In genomic region chr18:9885170-9886004, GRCh38 we compare ENCODE assay signal across 21 cellular contexts. TPM values are rescaled to one million over a fixed set of nuclear protein-coding genes. Genes with fewer than 3 reads are reported as not detected.
"Had no signal": no experiment of that assay in that cellular context is flagged by ENCODE, and none has a peak within 500 bp of the region (broad histone marks: within the 10 kb centered on the region; RNA-seq: fewer than 3 reads in every experiment).

Gene TXNDC2, plus strand, starts transcription at chr18:9885973. Its CDS starts 708 bp downstream, at chr18:9886681.

- H3K27me3 ChIP-seq: adrenal gland, esophagus squamous epithelium, heart left ventricle, ovary, sigmoid colon, spleen, thyroid gland had no signal

- H3K4me1 Mint-ChIP-seq: activated naive CD4-positive, alpha-beta T cell treated with anti-CD3 and anti-CD28 coated beads, Interleukin-2, amount 10 ng/mL, durations not matched to agents 7 days and 5 days; central memory CD8-positive, alpha-beta T cell; neural crest cell had no signal

- H3K4me1 ChIP-seq: esophagus squamous epithelium, lower lobe of right lung, spleen, thyroid gland had no signal

- H3K27ac ChIP-seq: adrenal gland, esophagus squamous epithelium, lower lobe of right lung, ovary, spleen, thyroid gland had no signal

- H3K36me3 ChIP-seq: adrenal gland, esophagus squamous epithelium, heart left ventricle, lower lobe of right lung, ovary, sigmoid colon, spleen, thyroid gland had no signal

- H3K4me3 Mint-ChIP-seq: activated naive CD4-positive, alpha-beta T cell treated with anti-CD3 and anti-CD28 coated beads, Interleukin-2, amount 10 ng/mL, durations not matched to agents 7 days and 5 days; central memory CD8-positive, alpha-beta T cell; neural crest cell had no signal

- DNase-seq: activated CD4-positive, alpha-beta T cell treated with anti-CD3 and anti-CD28 coated beads, Interleukin-2, amount 50 U/mL, for 48 hours; activated CD4-positive, CD25-positive, alpha-beta regulatory T cell treated with anti-CD3 and anti-CD28 coated beads, Interleukin-2, amount 50 U/mL, for 72 hours; activated naive CD4-positive, alpha-beta T cell treated with anti-CD3 and anti-CD28 coated beads, Interleukin-2, amount 10 ng/mL, durations not matched to agents 7 days and 5 days; adrenal gland; cortex of kidney; effector CD4-positive, alpha-beta T cell; esophagus squamous epithelium; heart left ventricle; left colon; lower lobe of right lung; midbrain; ovary; sigmoid colon; spleen; SW 1271; thyroid gland had no signal

- H3K9me3 ChIP-seq: adrenal gland, esophagus squamous epithelium, heart left ventricle, lower lobe of right lung, ovary, sigmoid colon, spleen, thyroid gland had no signal

- H3K27ac Mint-ChIP-seq: activated naive CD4-positive, alpha-beta T cell treated with anti-CD3 and anti-CD28 coated beads, Interleukin-2, amount 10 ng/mL, durations not matched to agents 7 days and 5 days had no signal

- H3K9me3 Mint-ChIP-seq: activated naive CD4-positive, alpha-beta T cell treated with anti-CD3 and anti-CD28 coated beads, Interleukin-2, amount 10 ng/mL, durations not matched to agents 7 days and 5 days; central memory CD8-positive, alpha-beta T cell had no signal

- H3K4me3 ChIP-seq: adrenal gland, esophagus squamous epithelium, heart left ventricle, lower lobe of right lung, ovary, sigmoid colon, spleen, thyroid gland had no signal

- ATAC-seq: heart left ventricle, left colon, lower lobe of right lung had no signal

- H3K36me3 Mint-ChIP-seq: activated naive CD4-positive, alpha-beta T cell treated with anti-CD3 and anti-CD28 coated beads, Interleukin-2, amount 10 ng/mL, durations not matched to agents 7 days and 5 days had no signal

RNA-seq across cellular contexts. Expression of gene TXNDC2, which starts in this region (rescaled TPM):
- total RNA-seq: frontal cortex, heart left ventricle, left colon, myocyte, neural crest cell, sigmoid colon, SK-MEL-5, thyroid gland had no signal
